21 cellular contexts compared by ENCODE assay signal in genomic region chr11:120121336-120121735, GRCh38. TPM values are rescaled to one million over a fixed set of nuclear protein-coding genes. Genes with fewer than 3 reads are reported as not detected.
DNase-seq lines count a peak whose midpoint lies in the region; ATAC-seq and TF ChIP-seq lines count a peak whose summit lies in the region.
"Had no signal": no experiment of that assay in that cellular context is flagged by ENCODE, and none has a peak within 500 bp of the region (broad histone marks: within the 10 kb centered on the region; RNA-seq: fewer than 3 reads in every experiment).

No MANE protein-coding gene starts in this region.

- H3K27ac Mint-ChIP-seq in MCF 10A (ENCODE audit: low read depth, unreplicated experiment): peak overlapping the region; percentile 91
- H3K27ac Mint-ChIP-seq: CD4-positive, alpha-beta T cell; stimulated activated naive CD8-positive, alpha-beta T cell treated with anti-CD3 and anti-CD28 coated beads, Interleukin-15, Interleukin-2, amounts not matched to agents 100 ng/mL and 50 ng/mL, for 24 hours had no signal

- WGBS in suprapubic skin: 20% methylated on average over 1 of the region's 3 CpGs

- H3K27me3 Mint-ChIP-seq in MCF 10A (ENCODE audit: insufficient read depth, unreplicated experiment): no peaks in the 10 kb centered on the region
- H3K27me3 Mint-ChIP-seq: stimulated activated naive CD8-positive, alpha-beta T cell treated with anti-CD3 and anti-CD28 coated beads, Interleukin-15, Interleukin-2, amounts not matched to agents 100 ng/mL and 50 ng/mL, for 24 hours had no signal

- H3K9me3 Mint-ChIP-seq in MCF 10A (ENCODE audit: unreplicated experiment): no peaks in the 10 kb centered on the region
- H3K9me3 Mint-ChIP-seq: CD4-positive, alpha-beta T cell; central memory CD8-positive, alpha-beta T cell; stimulated activated naive CD8-positive, alpha-beta T cell treated with anti-CD3 and anti-CD28 coated beads, Interleukin-15, Interleukin-2, amounts not matched to agents 100 ng/mL and 50 ng/mL, for 24 hours had no signal

- no peaks in the 10 kb centered on the region for H3K9me3 ChIP-seq in lower lobe of right lung
- no peaks in the 10 kb centered on the region for H3K9me3 ChIP-seq in suprapubic skin
- H3K9me3 ChIP-seq: left ventricle myocardium inferior, sigmoid colon had no signal

- ATAC-seq in lower lobe of right lung (peak; percentile 11 to 25), GM18520 (IDR thresholded peaks at IDR 0.05; ENCODE audit: unreplicated experiment) (no peak), GM19467 (IDR thresholded peaks at IDR 0.05; ENCODE audit: unreplicated experiment) (no peak)

- no peaks in the 10 kb centered on the region for H3K27me3 ChIP-seq in lower lobe of right lung (ENCODE audit: low read depth)
- H3K27me3 ChIP-seq in suprapubic skin: no peaks in the 10 kb centered on the region
- H3K27me3 ChIP-seq: sigmoid colon had no signal

- no peaks in the 10 kb centered on the region for H3K36me3 ChIP-seq in lower lobe of right lung
- H3K36me3 ChIP-seq in suprapubic skin: peaks cover 54% of the 10 kb centered on the region
- H3K36me3 ChIP-seq: left ventricle myocardium inferior, sigmoid colon had no signal

- intact Hi-C loops in MCF 10A (cut with micrococcal nuclease): loop anchor here (5.0 kb wide), 2 partner anchors 46 to 181 kb away; no protein-coding TSS in a partner anchor
- intact Hi-C loops in lower lobe of right lung (cut with DNase I): no loop called here

- no peak for TF ChIP-seq EP300 in suprapubic skin (IDR thresholded peaks at IDR 0.05)

- H3K36me3 Mint-ChIP-seq in MCF 10A (ENCODE audit: insufficient read depth, unreplicated experiment): peaks cover 74% of the 10 kb centered on the region

- DNase-seq in ELF-1 (ENCODE audit: low read depth, low spot score) (peak; percentile 81), MCF 10A (ENCODE audit: unreplicated experiment) (no peak), lower lobe of right lung (no peak), suprapubic skin (ENCODE audit: low spot score in 2 of 2) (no peak), NCI-H2107 treated with DMSO at 0.1 percent for 48 hours (lab: John Stamatoyannopoulos, UW; ENCODE audit: unreplicated experiment) (no peak), COR-L47 (lab: John Stamatoyannopoulos, UW) (no peak)
- DNase-seq: activated T-cell treated with anti-CD3 and anti-CD28 coated beads for 4 hours; CD4-positive, alpha-beta T cell; erythroblast; left ventricle myocardium inferior; MV-4-11; NCI-H187; sigmoid colon; stimulated activated CD4-positive, alpha-beta T cell treated with anti-CD3 and anti-CD28 coated beads, Interleukin-1b, Interleukin-23, amount 100 ng/mL, for 48 hours had no signal

- POLR2A ChIA-PET in MCF 10A (lab: Yijun Ruan, JAX): interaction anchor here (0.7 to 8.9 kb wide), 5 partner anchors 9 to 220 kb away, joined by 3 to 153 read pairs (median 6); partner anchors contain the start of gene TRIM29

- H3K4me1 ChIP-seq in lower lobe of right lung (no peaks in the 10 kb centered on the region), suprapubic skin (peaks cover 69% of the 10 kb centered on the region)
- H3K4me1 ChIP-seq: left ventricle myocardium inferior, sigmoid colon had no signal

- CTCF ChIA-PET in MCF 10A (lab: Yijun Ruan, JAX): interaction anchor here (0.9 to 3.1 kb wide), 4 partner anchors 12 to 51 kb away, joined by 3 to 19 read pairs (median 4); no protein-coding TSS in a partner anchor

- no TSS peak for BruUV-seq in MCF 10A (replicated peaks; lab: Mats Ljungman, UMichigan)

- peaks cover 44% of the 10 kb centered on the region for H3K4me1 Mint-ChIP-seq in MCF 10A (ENCODE audit: insufficient read depth, unreplicated experiment)

- H3K4me3 Mint-ChIP-seq in MCF 10A (ENCODE audit: unreplicated experiment): peak overlapping the region; percentile 65
- H3K4me3 Mint-ChIP-seq: CD4-positive, alpha-beta T cell; central memory CD8-positive, alpha-beta T cell; stimulated activated naive CD8-positive, alpha-beta T cell treated with anti-CD3 and anti-CD28 coated beads, Interleukin-15, Interleukin-2, amounts not matched to agents 100 ng/mL and 50 ng/mL, for 24 hours had no signal

- TF ChIP-seq POLR2A in suprapubic skin (IDR thresholded peaks at IDR 0.05): no peak

- peak overlapping the region; percentile 60 for H3K27ac ChIP-seq in lower lobe of right lung
- peak overlapping the region; percentile 89 for H3K27ac ChIP-seq in suprapubic skin
- H3K27ac ChIP-seq: left ventricle myocardium inferior, sigmoid colon had no signal

- no peak overlapping the region for H3K4me3 ChIP-seq in lower lobe of right lung
- no peak overlapping the region for H3K4me3 ChIP-seq in suprapubic skin
- H3K4me3 ChIP-seq: left ventricle myocardium inferior, sigmoid colon had no signal

- TF ChIP-seq CTCF in MCF 10A (IDR thresholded peaks at IDR 0.05; ENCODE audit: unreplicated experiment) (no peak), lower lobe of right lung (IDR thresholded peaks at IDR 0.05) (no peak), suprapubic skin (IDR thresholded peaks at IDR 0.05) (peak in 1 of 2 donors; percentile 8)

RNA-seq across cellular contexts. Expression of gene TRIM29, which starts 16.6 kb away (rescaled TPM):
- total RNA-seq in MCF 10A (2022) (60.9 and 93.4 TPM in 2 replicates), lower lobe of right lung (8.3 TPM), suprapubic skin (1,000 to 10,000 TPM; 1,248 to 1,527 (median 1,455) TPM)
- total RNA-seq: CD4-positive, alpha-beta T cell; left ventricle myocardium inferior; myocyte; NCI-H460; osteocyte had no signal

Comparison
In these comparisons a context has a peak if more than half of its experiments do, and no peak if none do; other contexts are left out.
1. ATAC-seq: peak in lower lobe of right lung (2 of 2); none in GM18520 (single experiment) and GM19467 (single experiment).
2. RNA of gene TRIM29, which starts 16.6 kb away (total RNA-seq): 1,248 to 1,527 TPM in suprapubic skin; 60.9 to 93.4 TPM in MCF 10A and 8.3 TPM in lower lobe of right lung (single experiment); every median in the first group is over 10 times any median in the second.